ENCODE assay signal across 17 cellular contexts in the genomic region with DNA sequence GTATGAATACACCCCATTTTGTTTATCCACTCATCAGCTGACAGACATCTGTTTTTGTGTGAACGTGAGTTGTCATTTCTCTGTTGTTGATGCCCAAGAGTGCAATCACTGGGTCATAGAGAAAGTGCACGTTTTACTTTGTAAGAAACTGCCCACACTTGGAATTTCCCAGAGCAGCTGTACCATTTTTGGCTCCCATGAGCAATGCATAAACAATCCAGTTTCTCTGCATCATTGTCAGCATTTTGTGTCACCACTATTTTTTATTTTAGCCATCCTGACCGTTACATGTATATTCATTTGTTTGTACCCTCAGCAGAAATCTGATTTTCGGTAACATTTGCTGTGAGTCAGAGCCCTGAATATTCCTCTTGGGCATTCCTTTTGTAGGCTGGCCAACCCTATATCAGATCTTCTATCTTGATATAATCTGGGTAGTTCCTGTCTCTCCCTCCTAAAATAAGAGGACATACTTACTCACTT.
DNase-seq lines count a peak whose midpoint lies in the region; ATAC-seq and TF ChIP-seq lines count a peak whose summit lies in the region.
"Had no signal": no experiment of that assay in that cellular context is flagged by ENCODE, and none has a peak within 500 bp of the region (broad histone marks: within the 10 kb centered on the region; RNA-seq: fewer than 3 reads in every experiment).

No MANE protein-coding gene starts in this region.

- H3K4me2 ChIP-seq in neuronal stem cell (ENCODE audit: insufficient read depth, low read length, poor library complexity, severe bottlenecking) = no peak overlapping the region

- no peak overlapping the region for H3K4me3 Mint-ChIP-seq in activated CD8-positive, alpha-beta T cell treated with anti-CD3 and anti-CD28 coated beads, Interleukin-2, amount 10 ng/mL, durations not matched to agents 7 days and 5 days
- H3K4me3 Mint-ChIP-seq: memory B cell, neural crest cell had no signal

- no peaks in the 10 kb centered on the region for H3K27me3 ChIP-seq in neuronal stem cell (ENCODE audit: control insufficient read depth in 3 of 3, insufficient read depth in 3 of 3, low read depth in 1 of 3, low read length in 3 of 3)
- H3K27me3 ChIP-seq: BE2C, colonic mucosa had no signal

- H2AFZ ChIP-seq in neuronal stem cell (ENCODE audit: low read length) = no peak overlapping the region

- no peak overlapping the region for H3K18ac ChIP-seq in neuronal stem cell (ENCODE audit: low read length)

- no peak overlapping the region for H3K27ac ChIP-seq in neuronal stem cell (replicated peaks; ENCODE audit: low read length)
- H3K27ac ChIP-seq: colonic mucosa had no signal

- POLR2A ChIA-PET in activated CD8-positive, alpha-beta T cell treated with anti-CD3 and anti-CD28 coated beads, Interleukin-2, amount 10 ng/mL, durations not matched to agents 7 days and 5 days (lab: Charles Lee) = no interaction called here

- no peak overlapping the region for H3K27ac Mint-ChIP-seq in activated CD8-positive, alpha-beta T cell treated with anti-CD3 and anti-CD28 coated beads, Interleukin-2, amount 10 ng/mL, durations not matched to agents 7 days and 5 days
- H3K27ac Mint-ChIP-seq: memory B cell had no signal

- H3K23ac ChIP-seq in neuronal stem cell (ENCODE audit: low read depth, low read length, poor library complexity) = no peak overlapping the region

- H3K4me1 Mint-ChIP-seq in activated CD8-positive, alpha-beta T cell treated with anti-CD3 and anti-CD28 coated beads, Interleukin-2, amount 10 ng/mL, durations not matched to agents 7 days and 5 days (ENCODE audit: low read depth) = no peaks in the 10 kb centered on the region
- H3K4me1 Mint-ChIP-seq: memory B cell had no signal

- H4K91ac ChIP-seq in neuronal stem cell (ENCODE audit: low read depth, low read length, poor library complexity) = no peak overlapping the region

- no peak for ATAC-seq in activated CD8-positive, alpha-beta T cell treated with anti-CD3 and anti-CD28 coated beads, Interleukin-2, amount 10 ng/mL, durations not matched to agents 7 days and 5 days

- H3K36me3 ChIP-seq in neuronal stem cell (replicated peaks in 1 of 2; ENCODE audit: control insufficient read depth in 2 of 2, insufficient read depth in 2 of 2, low read length in 2 of 2) = peaks cover 0 to 17% of the 10 kb centered on the region in 2 donors
- H3K36me3 ChIP-seq: colonic mucosa had no signal

- no CpG with 5 or more reads among the region's 4 CpGs for WGBS in neuronal stem cell (ENCODE audit: extremely low coverage in 2 of 2, insufficient read length in 2 of 2, insufficient replicate concordance in 1 of 2), 2 donors

- H3K9ac ChIP-seq in neuronal stem cell (ENCODE audit: low read depth, low read length, poor library complexity) = no peak overlapping the region

- no peak overlapping the region for H2AK5ac ChIP-seq in neuronal stem cell (ENCODE audit: low read depth, low read length)

- H3K9me3 Mint-ChIP-seq in activated CD8-positive, alpha-beta T cell treated with anti-CD3 and anti-CD28 coated beads, Interleukin-2, amount 10 ng/mL, durations not matched to agents 7 days and 5 days (ENCODE audit: insufficient read depth) = no peaks in the 10 kb centered on the region
- H3K9me3 Mint-ChIP-seq: memory B cell, neural crest cell had no signal

- H3K9me3 ChIP-seq in neuronal stem cell (replicated peaks in 1 of 2; ENCODE audit: control insufficient read depth in 2 of 2, insufficient read depth in 1 of 2, low read depth in 1 of 2, low read length in 2 of 2) = no peaks in the 10 kb centered on the region
- H3K9me3 ChIP-seq: BE2C, colonic mucosa had no signal

- peaks cover 15 to 16% of the 10 kb centered on the region in 2 donors for H3K4me1 ChIP-seq in neuronal stem cell (ENCODE audit: control insufficient read depth in 2 of 2, insufficient read depth in 1 of 2, low read depth in 1 of 2, low read length in 2 of 2)
- H3K4me1 ChIP-seq: BE2C, colonic mucosa had no signal

- H3K4me3 ChIP-seq in fibroblast of pulmonary artery (replicated peaks; ENCODE audit: low read depth, low read length) = no peak overlapping the region
- no peak overlapping the region for H3K4me3 ChIP-seq in neuronal stem cell (ENCODE audit: low read length in 2 of 2)
- H3K4me3 ChIP-seq: colonic mucosa had no signal

- no peak overlapping the region for H2BK12ac ChIP-seq in neuronal stem cell (ENCODE audit: low read length)

- CTCF ChIA-PET in activated CD8-positive, alpha-beta T cell treated with anti-CD3 and anti-CD28 coated beads, Interleukin-2, amount 10 ng/mL, durations not matched to agents 7 days and 5 days (lab: Charles Lee) = no interaction called here

- H2BK15ac ChIP-seq in neuronal stem cell (ENCODE audit: low read length) = no peak overlapping the region

- DNase-seq in A172 (ENCODE audit: low spot score) (peak; percentile 71), EH (ENCODE audit: low read depth) (peak; percentile 88), T1000 (lab: John Stamatoyannopoulos, UW) (peak; percentile 19), fibroblast of pulmonary artery (ENCODE audit: low read depth) (peak; percentile 52), neuronal stem cell (ENCODE audit: low spot score) (no peak), ureter (ENCODE audit: low spot score) (no peak), RKO (ENCODE audit: low spot score) (no peak)
- DNase-seq in activated CD8-positive, alpha-beta T cell treated with anti-CD3 and anti-CD28 coated beads, Interleukin-2, amount 10 ng/mL, durations not matched to agents 7 days and 5 days = no peak
- DNase-seq: BE2C, colonic mucosa, head of caudate nucleus, NCI-H187 treated with DMSO at 0.1 percent for 48 hours, retina, SHP77 treated with DMSO at 0.1 percent for 48 hours, T-helper 9 cell had no signal

- no peaks in the 10 kb centered on the region for H3K79me1 ChIP-seq in neuronal stem cell (ENCODE audit: low read depth, low read length)

- no peak overlapping the region for H3K14ac ChIP-seq in neuronal stem cell (ENCODE audit: low read length)

- H3K4ac ChIP-seq in neuronal stem cell (ENCODE audit: low read length) = no peak overlapping the region

- H3K36me3 Mint-ChIP-seq in activated CD8-positive, alpha-beta T cell treated with anti-CD3 and anti-CD28 coated beads, Interleukin-2, amount 10 ng/mL, durations not matched to agents 7 days and 5 days (ENCODE audit: low read depth) = peaks cover 7% of the 10 kb centered on the region

- H3K27me3 Mint-ChIP-seq in activated CD8-positive, alpha-beta T cell treated with anti-CD3 and anti-CD28 coated beads, Interleukin-2, amount 10 ng/mL, durations not matched to agents 7 days and 5 days (ENCODE audit: low read depth) = no peaks in the 10 kb centered on the region
- H3K27me3 Mint-ChIP-seq: memory B cell had no signal

- H2BK120ac ChIP-seq in neuronal stem cell (ENCODE audit: low read depth, low read length) = no peak overlapping the region

- no peak overlapping the region for H2BK5ac ChIP-seq in neuronal stem cell (ENCODE audit: low read length)

- TF ChIP-seq CTCF in fibroblast of pulmonary artery (IDR thresholded peaks at IDR 0.05; ENCODE audit: low read length, missing control alignments) = no peak

- no peak overlapping the region for H4K8ac ChIP-seq in neuronal stem cell (ENCODE audit: low read depth, low read length)

Comparison
In these comparisons a context has a peak if more than half of its experiments do, and no peak if none do; other contexts are left out.
1. DNase-seq: peak in A172 (single experiment), EH (single experiment), T1000 (single experiment) and fibroblast of pulmonary artery (single experiment); none in neuronal stem cell (single experiment), ureter (single experiment), RKO (single experiment) and activated CD8-positive, alpha-beta T cell treated with anti-CD3 and anti-CD28 coated beads, Interleukin-2, amount 10 ng/mL, durations not matched to agents 7 days and 5 days (single experiment).